In genomic region chr17:57255776-57256681, GRCh38 we compare ENCODE assay signal across 1 cellular context.
TF ChIP-seq lines count a peak whose summit lies in the region.

TSS of gene MSI2 (plus strand) at chr17:57256523. CDS start at chr17:57256743, 220 bp downstream.

TF ChIP-seq in GM12878, 131 proteins besides CTCF, POLR2A, EP300 and RAD21 (continued from another document):
- TF ChIP-seq RELA (IDR thresholded peaks at IDR 0.05; ENCODE audit: borderline replicate concordance, partially characterized antibody) (no peak), IRF4 (IDR thresholded peaks at IDR 0.05; ENCODE audit: low read depth, low read length) (no peak), POLR2AphosphoS5 (IDR thresholded peaks at IDR 0.05; ENCODE audit: low read length) (no peak), IKZF1 (conservative IDR thresholded peaks at IDR 0.05) (peak; percentile 59), HDGF (IDR thresholded peaks at IDR 0.05) (no peak), MXI1 (IDR thresholded peaks at IDR 0.05; ENCODE audit: low read depth, low read length) (peak; percentile 54; the same call in 1 of the 2 replicates), BACH1 (IDR thresholded peaks at IDR 0.05; ENCODE audit: borderline replicate concordance) (no peak; the same call in 1 of the 2 replicates)
TF ChIP-seq in GM12878: peak in this region for 25.
